Comparison of ENCODE assay signal across 10 cellular contexts in the genomic region with DNA sequence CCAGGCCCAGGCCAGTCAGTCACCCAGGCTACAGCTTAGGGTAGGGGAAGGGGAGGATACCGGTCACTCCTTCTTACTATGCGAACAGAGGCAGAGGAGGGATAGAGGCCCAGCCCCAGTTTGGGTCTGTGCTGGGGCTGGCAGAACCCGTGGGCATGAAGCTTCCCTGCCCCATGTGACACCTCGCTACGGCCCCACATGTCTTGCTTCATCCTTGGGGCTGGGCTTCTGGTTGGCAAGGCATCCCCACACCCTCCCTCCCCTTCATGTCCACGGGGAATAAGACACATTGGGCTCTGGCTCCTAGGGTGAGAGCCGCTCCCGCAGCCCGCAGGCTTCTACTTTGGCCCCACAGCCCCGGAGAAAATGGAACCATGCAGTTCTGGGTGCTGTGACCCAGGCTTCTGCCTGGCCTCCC. TPM values are rescaled to one million over a fixed set of nuclear protein-coding genes. Genes with fewer than 3 reads are reported as not detected.
DNase-seq lines count a peak whose midpoint lies in the region; ATAC-seq and TF ChIP-seq lines count a peak whose summit lies in the region.
"Had no signal": no experiment of that assay in that cellular context is flagged by ENCODE, and none has a peak within 500 bp of the region (broad histone marks: within the 10 kb centered on the region; RNA-seq: fewer than 3 reads in every experiment).

No MANE protein-coding gene starts in this region.

- peak overlapping the region; percentile 63 for H3K27ac ChIP-seq in RWPE2 (ENCODE audit: poor library complexity, severe bottlenecking)
- peak overlapping the region; percentile 81 to 96 (median 92) for H3K27ac ChIP-seq in esophagus squamous epithelium
- peak overlapping the region; percentile 96 for H3K27ac ChIP-seq in muscle layer of duodenum (ENCODE audit: low read length)
- H3K27ac ChIP-seq in tibial nerve, result peak overlapping the region; percentile 88 to 97 (median 94)

- intact Hi-C loops in esophagus squamous epithelium (cut with DNase I), result no loop called here

- TF ChIP-seq CTCF in RWPE2 (IDR thresholded peaks at IDR 0.05; ENCODE audit: poor library complexity, severe bottlenecking), result no peak
- TF ChIP-seq CTCF in esophagus squamous epithelium (IDR thresholded peaks at IDR 0.05), result no peak
- no peak for TF ChIP-seq CTCF in tibial nerve (IDR thresholded peaks at IDR 0.05)

- H3K36me3 ChIP-seq in RWPE2 (ENCODE audit: low read depth) (no peaks in the 10 kb centered on the region), esophagus squamous epithelium (peaks cover under 1 to 47% (median 8%) of the 10 kb centered on the region in 3 donors), muscle layer of duodenum (ENCODE audit: control insufficient read depth in 1 of 2, insufficient read depth in 2 of 2, low read length in 2 of 2) (peaks cover 26 to 29% of the 10 kb centered on the region in 2 donors), tibial nerve (peaks cover 0 to 35% (median 11%) of the 10 kb centered on the region in 3 donors)

- WGBS in esophagus squamous epithelium, 2 donors, result 40% methylated on average over 1 of the region's 10 CpGs; no CpG with 5 or more reads in 1 of the 2 donors
- WGBS in tibial nerve, 2 donors, result 30 to 67% methylated on average over 3 to 10 of the region's 10 CpGs

- no peak for TF ChIP-seq POLR2A in esophagus squamous epithelium (IDR thresholded peaks at IDR 0.05)
- no peak for TF ChIP-seq POLR2A in tibial nerve (IDR thresholded peaks at IDR 0.05)

- H3K27me3 ChIP-seq in RWPE2 (ENCODE audit: insufficient read depth, poor library complexity, severe bottlenecking) (no peaks in the 10 kb centered on the region), esophagus squamous epithelium (no peaks in the 10 kb centered on the region), muscle layer of duodenum (ENCODE audit: low read depth, low read length) (no peaks in the 10 kb centered on the region), tibial nerve (no peaks in the 10 kb centered on the region)

- H3K9me3 ChIP-seq in RWPE2 (ENCODE audit: severe bottlenecking) (no peaks in the 10 kb centered on the region), esophagus squamous epithelium (no peaks in the 10 kb centered on the region), muscle layer of duodenum (ENCODE audit: control insufficient read depth in 1 of 2, low read length in 2 of 2) (no peaks in the 10 kb centered on the region), tibial nerve (no peaks in the 10 kb centered on the region)

- ATAC-seq in RWPE2 (ENCODE audit: low read depth), result 0 out of 3 replicates have a peak, but pooled peaks have one; percentile 1

- H3K4me1 ChIP-seq in RWPE2 (ENCODE audit: insufficient read depth, poor library complexity, severe bottlenecking), result peaks cover 22% of the 10 kb centered on the region
- peaks cover 54 to 86% (median 59%) of the 10 kb centered on the region in 3 donors for H3K4me1 ChIP-seq in esophagus squamous epithelium
- H3K4me1 ChIP-seq in muscle layer of duodenum (ENCODE audit: control insufficient read depth in 1 of 2, insufficient read depth in 2 of 2, low read length in 2 of 2), result peaks cover 54 to 69% of the 10 kb centered on the region in 2 donors
- H3K4me1 ChIP-seq in tibial nerve, result peaks cover 10 to 76% (median 63%) of the 10 kb centered on the region in 4 donors

- DNase-seq in RWPE2 (ENCODE audit: low spot score) (peak; percentile 45), esophagus squamous epithelium (lab: John Stamatoyannopoulos, UW) (no peak), tibial nerve (ENCODE audit: low spot score in 2 of 2) (peak in 1 of 2 donors; percentile 23), NCI-H128 (lab: John Stamatoyannopoulos, UW; ENCODE audit: unreplicated experiment) (no peak), NCI-H2171 treated with DMSO at 0.1 percent for 48 hours (lab: John Stamatoyannopoulos, UW) (no peak), amniotic stem cell (lab: John Stamatoyannopoulos, UW) (no peak)
- DNase-seq: activated T-cell treated with anti-CD3 and anti-CD28 coated beads, Interleukin-2, amount 50 U/mL, for 1 hour; effector memory CD8-positive, alpha-beta T cell; NCI-H2227 treated with DMSO at 0.1 percent for 48 hours had no signal

- no peak overlapping the region for H3K4me3 ChIP-seq in RWPE2 (ENCODE audit: severe bottlenecking)
- no peak overlapping the region for H3K4me3 ChIP-seq in esophagus squamous epithelium
- peak overlapping the region in 1 of 2 donors; percentile 43 for H3K4me3 ChIP-seq in muscle layer of duodenum (ENCODE audit: low read depth in 1 of 2, low read length in 2 of 2)
- no peak overlapping the region for H3K4me3 ChIP-seq in tibial nerve

- no peak for TF ChIP-seq EP300 in tibial nerve (IDR thresholded peaks at IDR 0.05)

RNA-seq across cellular contexts. Expression of a gene that starts 32.4 kb away (rescaled TPM):
- total RNA-seq in esophagus squamous epithelium, result 10 to 100 TPM in 3 of 4 donors, 1 to 10 TPM in 1; 7.9 to 22.1 (median 16.9) TPM
- 10 to 100 TPM; 24.5 to 45.9 (median 33.8) TPM for total RNA-seq in tibial nerve

RNA-seq across cellular contexts. Expression of a gene that starts 48.5 kb away (rescaled TPM):
- total RNA-seq in esophagus squamous epithelium (1 to 10 TPM in 2 of 4 donors, under 1 TPM in 2; 0.26 to 1.9 (median 0.78) TPM), tibial nerve (10 to 100 TPM in 3 of 4 donors, 1 to 10 TPM in 1; 6.3 to 20.0 (median 16.6) TPM)
